Comparison of ENCODE assay signal across 8 cellular contexts in the genomic region with DNA sequence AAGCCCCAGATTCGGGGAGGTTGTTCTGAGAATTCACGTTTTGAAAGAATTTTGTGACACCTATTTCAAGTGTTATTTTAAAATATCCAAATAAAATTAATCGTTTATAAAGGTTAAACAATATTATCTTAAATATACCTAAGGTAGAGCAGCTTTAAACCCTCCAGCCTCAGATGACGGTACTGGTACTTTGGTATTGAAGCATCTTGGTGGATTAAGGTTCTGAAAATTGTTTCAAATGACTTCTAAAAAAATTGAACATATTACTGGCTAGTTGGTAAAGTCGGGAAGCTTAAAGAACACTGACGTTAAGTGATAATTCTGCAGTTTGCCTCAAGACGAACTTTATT. TPM values are rescaled to one million over a fixed set of nuclear protein-coding genes. Genes with fewer than 3 reads are reported as not detected.
DNase-seq lines count a peak whose midpoint lies in the region; ATAC-seq and TF ChIP-seq lines count a peak whose summit lies in the region.

No MANE protein-coding gene starts in this region.

- H3K27ac ChIP-seq in GM23248: peak overlapping the region; percentile 72
- H3K27ac ChIP-seq in gastrocnemius medialis: peak overlapping the region; percentile 78 to 82 (median 82)

- TF ChIP-seq CTCF in fibroblast of pulmonary artery (IDR thresholded peaks at IDR 0.05; ENCODE audit: low read length, missing control alignments) (no peak), gastrocnemius medialis (IDR thresholded peaks at IDR 0.05 in 4 of 5, conservative IDR thresholded peaks at IDR 0.05 in 1 of 5) (no peak)

- H4K20me1 ChIP-seq in GM23248 (ENCODE audit: insufficient read depth): no peaks in the 10 kb centered on the region

- H3K27me3 ChIP-seq in GM23248 (replicated peaks; ENCODE audit: insufficient read depth) (no peaks in the 10 kb centered on the region), gastrocnemius medialis (no peaks in the 10 kb centered on the region)

- H3K36me3 Mint-ChIP-seq in T-helper 17 cell (ENCODE audit: low read depth): peaks cover 10% of the 10 kb centered on the region

- H3K36me3 ChIP-seq in GM23248 (ENCODE audit: low read depth): peaks cover 31% of the 10 kb centered on the region
- H3K36me3 ChIP-seq in gastrocnemius medialis: peaks cover 0 to 36% of the 10 kb centered on the region in 2 donors

- peaks cover 21% of the 10 kb centered on the region for H3K79me2 ChIP-seq in GM23248 (ENCODE audit: insufficient read depth)

- peak overlapping the region; percentile 86 for H3K9ac ChIP-seq in GM23248

- intact Hi-C loops in gastrocnemius medialis (cut with DNase I; ENCODE audit: low total_unique reads): loop anchor here (1.0 kb wide), 1 partner anchor 108 kb away; no protein-coding TSS in a partner anchor

- H3K4me2 ChIP-seq in GM23248 (ENCODE audit: unreplicated experiment): peak overlapping the region; percentile 83

- 13 to 17% methylated on average over 7 of the region's 7 CpGs for WGBS in GM23248 (ENCODE audit: low coverage in 1 of 2, low lambda C conversion rate in 2 of 2, missing lambda C conversion rate in 2 of 2), 2 experiments

- H3F3A ChIP-seq in GM23248 (ENCODE audit: insufficient read depth): peaks cover 18% of the 10 kb centered on the region

- peak overlapping the region; percentile 80 for H2AFZ ChIP-seq in GM23248

- H3K4me3 ChIP-seq in GM23248 (peak overlapping the region; percentile 93), fibroblast of pulmonary artery (replicated peaks; ENCODE audit: low read depth, low read length) (peak overlapping the region; percentile 74), gastrocnemius medialis (peak overlapping the region; percentile 68 to 90 (median 74))

- peaks cover 22% of the 10 kb centered on the region for H3K4me1 Mint-ChIP-seq in T-helper 17 cell

- H3K9me2 ChIP-seq in GM23248 (ENCODE audit: insufficient read depth): no peaks in the 10 kb centered on the region

- DNase-seq in GM23248 (peak; percentile 12), T-helper 17 cell (no peak), fibroblast of pulmonary artery (ENCODE audit: low read depth) (no peak), gastrocnemius medialis (no peak), RKO (ENCODE audit: low spot score) (no peak), GOT3 (lab: John Stamatoyannopoulos, UW) (no peak), epidermal melanocyte (ENCODE audit: insufficient read length, low spot score) (no peak), NCI-H510A (lab: John Stamatoyannopoulos, UW) (no peak)

- H3K9me3 ChIP-seq in GM23248 (ENCODE audit: low read depth): no peaks in the 10 kb centered on the region
- H3K9me3 ChIP-seq in T-helper 17 cell (ENCODE audit: control insufficient read depth, low read length, poor library complexity, severe bottlenecking): no peaks in the 10 kb centered on the region
- no peaks in the 10 kb centered on the region for H3K9me3 ChIP-seq in gastrocnemius medialis

- H3K27me3 Mint-ChIP-seq in T-helper 17 cell: no peaks in the 10 kb centered on the region

- peak overlapping the region; percentile 100 for H3K27ac Mint-ChIP-seq in T-helper 17 cell

- ATAC-seq in T-helper 17 cell (no peak), gastrocnemius medialis (no peak)

- in situ Hi-C loops in GM23248 (cut with MboI): loop anchor here (10.0 kb wide), 1 partner anchor 115 kb away; no protein-coding TSS in a partner anchor
- in situ Hi-C loops in gastrocnemius medialis (cut with MboI; ENCODE audit: low sequenced_read_pairs in 4 of 4): loop anchor here in 2 of 4 donors (10.0 kb wide), 1 partner anchor 115 kb away; no protein-coding TSS in a partner anchor

- no peak for TF ChIP-seq POLR2A in gastrocnemius medialis (IDR thresholded peaks at IDR 0.05)

- H3K4me1 ChIP-seq in GM23248 (ENCODE audit: insufficient read depth) (peaks cover 18% of the 10 kb centered on the region; the same call in 1 of the 2 replicates), gastrocnemius medialis (peaks cover 8 to 9% of the 10 kb centered on the region in 2 donors)

- H3K4me3 Mint-ChIP-seq in T-helper 17 cell: peak overlapping the region; percentile 100

RNA-seq across cellular contexts. Expression of a gene that starts 0.4 kb away (rescaled TPM):
- total RNA-seq in GM23248 (2014; rRNA removed; shearing (Covaris generic)): 21.1 and 25.0 TPM in 2 replicates
- polyA plus RNA-seq in GM23248 (2016; fragmentation: Nextera tagmentation; extraction: Ambion mirVana): 23.5 and 25.5 TPM in 2 replicates
- total RNA-seq in T-helper 17 cell: 10 to 100 TPM; 57.7 to 65.1 TPM
- 10 to 100 TPM; 18.3 to 33.0 (median 23.0) TPM for total RNA-seq in gastrocnemius medialis

RNA-seq across cellular contexts. Expression of a gene that starts 31.5 kb away (rescaled TPM):
- 0.11 and 0.25 TPM in 2 replicates for total RNA-seq in GM23248 (2014; rRNA removed; shearing (Covaris generic))
- polyA plus RNA-seq in GM23248 (2016; fragmentation: Nextera tagmentation; extraction: Ambion mirVana): 0.05 and 0.06 TPM in 2 replicates
- under 1 TPM; 0.77 to 0.83 TPM for total RNA-seq in T-helper 17 cell
- 1 to 10 TPM in 2 of 4 donors, under 1 TPM in 2; 0.07 to 1.7 (median 0.98) TPM for total RNA-seq in gastrocnemius medialis

RNA-seq across cellular contexts. Expression of a gene that starts 49.1 kb away (rescaled TPM):
- total RNA-seq in GM23248 (2014; rRNA removed; shearing (Covaris generic)): not detected in 2 replicates
- not detected in 2 replicates for polyA plus RNA-seq in GM23248 (2016; fragmentation: Nextera tagmentation; extraction: Ambion mirVana)
- total RNA-seq in T-helper 17 cell (not detected), gastrocnemius medialis (not detected)

RNA-seq across cellular contexts. Expression of a gene that starts 55.5 kb away (rescaled TPM):
- total RNA-seq in GM23248 (2014; rRNA removed; shearing (Covaris generic)): not detected in 2 replicates
- not detected in 2 replicates for polyA plus RNA-seq in GM23248 (2016; fragmentation: Nextera tagmentation; extraction: Ambion mirVana)
- total RNA-seq in T-helper 17 cell (under 1 TPM; 0.29 to 0.30 TPM), gastrocnemius medialis (not detected)
